Comparison of ENCODE assay signal across 8 cellular contexts in the genomic region with DNA sequence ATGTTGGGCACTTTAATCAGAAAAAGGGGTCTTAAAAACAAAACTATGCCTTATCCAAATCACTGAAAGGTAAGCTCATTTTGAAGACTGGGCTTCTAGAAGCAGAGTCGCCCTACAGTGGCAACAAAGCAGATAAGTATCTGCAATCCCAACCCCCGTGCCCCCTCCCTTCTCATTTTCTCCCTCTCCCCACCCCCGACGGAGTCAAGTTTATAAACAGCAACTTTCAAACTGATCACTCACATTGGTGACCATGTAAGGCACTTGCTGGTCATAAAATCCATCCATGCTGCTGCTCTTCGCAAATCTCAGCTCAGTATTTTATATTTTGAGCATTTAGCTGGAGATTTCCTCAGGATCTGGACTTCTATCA. TPM values are rescaled to one million over a fixed set of nuclear protein-coding genes. Genes with fewer than 3 reads are reported as not detected.
DNase-seq lines count a peak whose midpoint lies in the region; ATAC-seq and TF ChIP-seq lines count a peak whose summit lies in the region.

No MANE protein-coding gene starts in this region.

- H3K27ac ChIP-seq in HEK293 (ENCODE audit: extremely low read depth, low read depth, low read length) (peak overlapping the region; percentile 69), SJCRH30 (peak overlapping the region; percentile 96), gastroesophageal sphincter (peak overlapping the region; percentile 20 to 89 (median 87)), skeletal muscle tissue (ENCODE audit: low read depth, low read length) (no peak overlapping the region)

- H3K36me3 ChIP-seq in HEK293 (ENCODE audit: control insufficient read depth in 2 of 2, insufficient read depth in 1 of 2, low read length in 2 of 2) (no peaks in the 10 kb centered on the region), SJCRH30 (no peaks in the 10 kb centered on the region; the same call in 1 of the 2 replicates), gastroesophageal sphincter (no peaks in the 10 kb centered on the region), skeletal muscle tissue (ENCODE audit: control insufficient read depth in 3 of 3, insufficient read depth in 3 of 3, low read length in 3 of 3) (no peaks in the 10 kb centered on the region)

- no peak for TF ChIP-seq EP300 in gastroesophageal sphincter (IDR thresholded peaks at IDR 0.05)

- in situ Hi-C loops in GM13976 (cut with MboI; ENCODE audit: low sequenced_read_pairs, unreplicated experiment), result no loop called here

- no peaks in the 10 kb centered on the region for H3K9me3 ChIP-seq in HEK293 (ENCODE audit: control insufficient read depth, insufficient read depth, low read depth, low read length)
- no peaks in the 10 kb centered on the region for H3K9me3 ChIP-seq in SJCRH30 (replicated peaks)
- H3K9me3 ChIP-seq in gastroesophageal sphincter, result no peaks in the 10 kb centered on the region
- H3K9me3 ChIP-seq in skeletal muscle tissue (ENCODE audit: control insufficient read depth in 3 of 3, low read length in 3 of 3), result no peaks in the 10 kb centered on the region

- H3K4me1 ChIP-seq in HEK293 (ENCODE audit: control insufficient read depth, insufficient read depth, low read length) (0 out of 2 replicates have a peak, but pooled peaks cover 3% of the 10 kb centered on the region), SJCRH30 (peaks cover 31% of the 10 kb centered on the region), gastroesophageal sphincter (peaks cover 0 to 17% (median 0%) of the 10 kb centered on the region in 3 donors), skeletal muscle tissue (ENCODE audit: control insufficient read depth in 3 of 3, insufficient read depth in 3 of 3, low read length in 3 of 3) (peaks cover 8 to 18% (median 15%) of the 10 kb centered on the region in 3 donors)

- DNase-seq in SJCRH30, result peak; percentile 71 to 80
- no peak for DNase-seq in GM13976 (ENCODE audit: low spot score)
- no peak for DNase-seq in occipital lobe (lab: John Stamatoyannopoulos, UW)
- DNase-seq in DMS79 treated with DMSO at 0.1 percent for 48 hours (lab: John Stamatoyannopoulos, UW), result no peak

- peak overlapping the region; percentile 65 for H3K4me3 ChIP-seq in HEK293 (ENCODE audit: low read depth, low read length)
- peak overlapping the region; percentile 75 for H3K4me3 ChIP-seq in SJCRH30
- peak overlapping the region; percentile 69 to 90 for H3K4me3 ChIP-seq in gastroesophageal sphincter
- peak overlapping the region; percentile 84 to 87 (median 85) for H3K4me3 ChIP-seq in skeletal muscle tissue (ENCODE audit: low read length in 3 of 3)

- CTCF ChIA-PET in HEK293 (lab: Yijun Ruan, JAX), result interaction anchor here (0.6 to 0.9 kb wide), 5 partner anchors 104 to 745 kb away, joined by 3 to 6 read pairs (median 4); no protein-coding TSS in a partner anchor

- no peak for ATAC-seq in gastroesophageal sphincter
- no peak for ATAC-seq in GM21526 (IDR thresholded peaks at IDR 0.05; ENCODE audit: low FRiP score, unreplicated experiment)

- H3K27me3 ChIP-seq in SJCRH30 (no peaks in the 10 kb centered on the region), gastroesophageal sphincter (no peaks in the 10 kb centered on the region), skeletal muscle tissue (ENCODE audit: control insufficient read depth in 3 of 3, insufficient read depth in 3 of 3, low read length in 3 of 3) (peaks cover 0 to 3% (median 2%) of the 10 kb centered on the region in 3 donors)

- WGBS in gastroesophageal sphincter (ENCODE audit: low coverage in 1 of 2), 2 donors, result 0 to 2% methylated on average over 5 of the region's 5 CpGs

- POLR2A ChIA-PET in HEK293 (lab: Yijun Ruan, JAX), result interaction anchor here (0.6 to 3.0 kb wide), 6 partner anchors 8 to 1411 kb away, joined by 3 to 14 read pairs (median 6); no protein-coding TSS in a partner anchor

- H3K9ac ChIP-seq in skeletal muscle tissue (ENCODE audit: low read depth in 1 of 3, low read length in 3 of 3), result peak overlapping the region; percentile 22 to 78 (median 71)

- TF ChIP-seq CTCF in HEK293 (tag by site-specific recombination; IDR thresholded peaks at IDR 0.05), result no peak
- TF ChIP-seq CTCF in gastroesophageal sphincter (IDR thresholded peaks at IDR 0.05), result no peak
- no peak for TF ChIP-seq CTCF in GM13976 (IDR thresholded peaks at IDR 0.05; ENCODE audit: borderline replicate concordance, control extremely low read depth, extremely low read depth, insufficient read depth, missing control alignments)

- TF ChIP-seq POLR2A in gastroesophageal sphincter (IDR thresholded peaks at IDR 0.05), result peak in 1 of 2 donors; percentile 1

TF ChIP-seq in HEK293, 187 proteins besides CTCF, POLR2A, EP300 and RAD21 (continues in another document):
- TF ChIP-seq ZNF350 (tag by site-specific recombination; IDR thresholded peaks at IDR 0.05) (no peak), ZNF23 (tag by site-specific recombination; IDR thresholded peaks at IDR 0.05; ENCODE audit: borderline replicate concordance) (no peak), ZNF292 (tag by site-specific recombination; IDR thresholded peaks at IDR 0.05; ENCODE audit: borderline replicate concordance, low read depth) (no peak), ZNF549 (tag by site-specific recombination; IDR thresholded peaks at IDR 0.05) (no peak), KLF9 (tag by site-specific recombination; IDR thresholded peaks at IDR 0.05; ENCODE audit: low read depth) (no peak), GLIS2 (tag by site-specific recombination; IDR thresholded peaks at IDR 0.05) (0 out of 2 replicates have a peak, but pooled peaks have one; percentile 20), ZNF423 (tag by site-specific recombination; IDR thresholded peaks at IDR 0.05) (no peak), GFI1B (tag by site-specific recombination; IDR thresholded peaks at IDR 0.05) (no peak; the same call in 1 of the 2 replicates), ZNF558 (tag by site-specific recombination; IDR thresholded peaks at IDR 0.05) (no peak), ZNF580 (tag by site-specific recombination; IDR thresholded peaks at IDR 0.05) (no peak), ZFP3 (tag by site-specific recombination; IDR thresholded peaks at IDR 0.05; ENCODE audit: low read depth) (no peak), ZNF548 (tag by site-specific recombination; IDR thresholded peaks at IDR 0.05) (no peak), ZBTB44 (tag by site-specific recombination; IDR thresholded peaks at IDR 0.05) (no peak), ZNF561 (tag by site-specific recombination; IDR thresholded peaks at IDR 0.05; ENCODE audit: borderline replicate concordance) (no peak)
- TF ChIP-seq, protein P1, sequence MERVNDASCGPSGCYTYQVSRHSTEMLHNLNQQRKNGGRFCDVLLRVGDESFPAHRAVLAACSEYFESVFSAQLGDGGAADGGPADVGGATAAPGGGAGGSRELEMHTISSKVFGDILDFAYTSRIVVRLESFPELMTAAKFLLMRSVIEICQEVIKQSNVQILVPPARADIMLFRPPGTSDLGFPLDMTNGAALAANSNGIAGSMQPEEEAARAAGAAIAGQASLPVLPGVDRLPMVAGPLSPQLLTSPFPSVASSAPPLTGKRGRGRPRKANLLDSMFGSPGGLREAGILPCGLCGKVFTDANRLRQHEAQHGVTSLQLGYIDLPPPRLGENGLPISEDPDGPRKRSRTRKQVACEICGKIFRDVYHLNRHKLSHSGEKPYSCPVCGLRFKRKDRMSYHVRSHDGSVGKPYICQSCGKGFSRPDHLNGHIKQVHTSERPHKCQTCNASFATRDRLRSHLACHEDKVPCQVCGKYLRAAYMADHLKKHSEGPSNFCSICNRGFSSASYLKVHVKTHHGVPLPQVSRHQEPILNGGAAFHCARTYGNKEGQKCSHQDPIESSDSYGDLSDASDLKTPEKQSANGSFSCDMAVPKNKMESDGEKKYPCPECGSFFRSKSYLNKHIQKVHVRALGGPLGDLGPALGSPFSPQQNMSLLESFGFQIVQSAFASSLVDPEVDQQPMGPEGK (tag by site-specific recombination; IDR thresholded peaks at IDR 0.05), result peak; percentile 75
- TF ChIP-seq, protein P2, sequence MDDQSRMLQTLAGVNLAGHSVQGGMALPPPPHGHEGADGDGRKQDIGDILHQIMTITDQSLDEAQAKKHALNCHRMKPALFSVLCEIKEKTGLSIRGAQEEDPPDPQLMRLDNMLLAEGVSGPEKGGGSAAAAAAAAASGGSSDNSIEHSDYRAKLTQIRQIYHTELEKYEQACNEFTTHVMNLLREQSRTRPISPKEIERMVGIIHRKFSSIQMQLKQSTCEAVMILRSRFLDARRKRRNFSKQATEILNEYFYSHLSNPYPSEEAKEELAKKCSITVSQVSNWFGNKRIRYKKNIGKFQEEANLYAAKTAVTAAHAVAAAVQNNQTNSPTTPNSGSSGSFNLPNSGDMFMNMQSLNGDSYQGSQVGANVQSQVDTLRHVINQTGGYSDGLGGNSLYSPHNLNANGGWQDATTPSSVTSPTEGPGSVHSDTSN (CRISPR knock-in tag; IDR thresholded peaks at IDR 0.05), result no peak

RNA-seq across cellular contexts. Expression of gene ETV1, which starts 0.7 kb away (rescaled TPM):
- 45.4 and 49.0 TPM in 2 replicates for total RNA-seq in SJCRH30 (2014; rRNA removed; shearing (Covaris generic))
- total RNA-seq in gastroesophageal sphincter (10 to 100 TPM in 2 of 4 donors, 1 to 10 TPM in 2; 4.2 to 11.5 (median 7.3) TPM), skeletal muscle tissue (6.3 TPM), occipital lobe (66.1 TPM)

Comparison
In these comparisons a context has a peak if more than half of its experiments do, and no peak if none do; other contexts are left out.
1. DNase-seq: peak in SJCRH30 (2 of 2); none in GM13976 (single experiment), occipital lobe (single experiment) and DMS79 treated with DMSO at 0.1 percent for 48 hours (single experiment).
2. Peak in every context shown above with its lines, with median percentiles within 50 percentile points of each other: H3K4me3 ChIP-seq.